ENCODE assay signal across 8 cellular contexts in the genomic region with DNA sequence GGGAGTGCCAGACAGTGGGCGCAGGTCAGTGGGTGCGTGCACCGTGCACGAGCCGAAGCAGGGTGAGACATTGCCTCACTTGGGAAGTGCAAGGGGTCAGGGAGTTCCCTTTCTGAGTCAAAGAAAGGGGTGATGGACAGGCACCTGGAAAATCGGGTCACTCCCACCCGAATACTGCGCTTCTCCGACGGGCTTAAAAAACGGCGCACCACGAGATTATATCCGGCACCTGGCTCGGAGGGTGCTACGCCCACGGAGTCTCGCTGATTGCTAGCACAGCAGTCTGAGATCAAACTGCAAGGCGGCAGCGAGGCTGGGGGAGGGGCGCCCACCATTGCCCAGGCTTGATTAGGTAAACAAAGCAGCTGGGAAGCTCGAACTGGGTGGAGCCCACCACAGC. TPM values are rescaled to one million over a fixed set of nuclear protein-coding genes. Genes with fewer than 3 reads are reported as not detected.
DNase-seq lines count a peak whose midpoint lies in the region; FAIRE-seq and TF ChIP-seq lines count a peak whose summit lies in the region.
"Not testable (repeated sequence)": the region's sequence is repeated elsewhere in the genome, so short reads cannot be mapped to it uniquely, and the experiment has no call there.

No MANE protein-coding gene starts in this region.

- not testable (repeated sequence) for H3K14ac ChIP-seq in H1 (ENCODE audit: insufficient read length)

- not testable (repeated sequence) for H2AK5ac ChIP-seq in H1 (ENCODE audit: low read depth, low read length)

- 2% methylated on average over 18 of the region's 22 CpGs for WGBS in HUES64
- WGBS in H1 (ENCODE audit: extremely low coverage in 1 of 2, insufficient coverage in 1 of 2, insufficient read length in 1 of 2, insufficient replicate concordance in 2 of 2, low coverage in 1 of 2, low lambda C conversion rate in 2 of 2, missing lambda C conversion rate in 1 of 2), 2 experiments = 6% methylated on average over 18 of the region's 22 CpGs; no CpG with 5 or more reads in 1 of the 2 experiments
- WGBS in iPS DF 6.9 (ENCODE audit: insufficient coverage, insufficient read length) = no CpG with 5 or more reads among the region's 22 CpGs

- H2BK120ac ChIP-seq in H1 (replicated peaks; ENCODE audit: low read depth, low read length) = not testable (repeated sequence)

- H3K56ac ChIP-seq in H1 (replicated peaks; ENCODE audit: insufficient read length, low read depth, low read length) = not testable (repeated sequence)

- H3K27ac Mint-ChIP-seq in Calu3 (ENCODE audit: unreplicated experiment); activated CD4-positive, alpha-beta memory T cell treated with anti-CD3 and anti-CD28 coated beads for 36 hours; activated naive CD8-positive, alpha-beta T cell treated with anti-CD3 and anti-CD28 coated beads for 36 hours; stimulated activated naive CD8-positive, alpha-beta T cell treated with anti-CD3 and anti-CD28 coated beads, Interleukin-15, Interleukin-2, amounts not matched to agents 100 ng/mL and 50 ng/mL, for 24 hours: not testable (repeated sequence)
- peak overlapping the region; percentile 69 for H3K27ac Mint-ChIP-seq in nephron progenitor cell

- not testable (repeated sequence) for H3K27ac ChIP-seq in HUES64 (ENCODE audit: low read depth, low read length); H1 (ENCODE audit: low read depth, low read length); iPS DF 6.9 (ENCODE audit: low read length)

- H2BK5ac ChIP-seq in H1 (ENCODE audit: low read depth, low read length) = not testable (repeated sequence)

- not testable (repeated sequence) for FAIRE-seq in H1 (lab: Jason Lieb, UNC)

- H2AFZ ChIP-seq in H1 (ENCODE audit: low read length) = peak overlapping the region; percentile 81; the same call in 1 of the 2 replicates

- not testable (repeated sequence) for H3K9me3 ChIP-seq in HUES64 (ENCODE audit: insufficient read depth, low read depth, low read length); H1 (ENCODE audit: insufficient read depth in 2 of 2, low read depth in 1 of 2, low read length in 1 of 2); iPS DF 6.9 (ENCODE audit: control insufficient read depth, insufficient read depth, low read length)

- H3K23me2 ChIP-seq in H1 (ENCODE audit: low read depth, low read length) = not testable (repeated sequence)

- H4K20me1 ChIP-seq in H1 (replicated peaks in 1 of 2; ENCODE audit: control insufficient read depth in 1 of 2, insufficient read depth in 2 of 2, low read length in 2 of 2) = not testable (repeated sequence)

- not testable (repeated sequence) for H3K4me1 Mint-ChIP-seq in Calu3 (ENCODE audit: low read depth, unreplicated experiment); activated CD4-positive, alpha-beta memory T cell treated with anti-CD3 and anti-CD28 coated beads for 36 hours (ENCODE audit: low read depth); activated naive CD8-positive, alpha-beta T cell treated with anti-CD3 and anti-CD28 coated beads for 36 hours; stimulated activated naive CD8-positive, alpha-beta T cell treated with anti-CD3 and anti-CD28 coated beads, Interleukin-15, Interleukin-2, amounts not matched to agents 100 ng/mL and 50 ng/mL, for 24 hours (ENCODE audit: low read depth)
- peaks cover 16% of the 10 kb centered on the region for H3K4me1 Mint-ChIP-seq in nephron progenitor cell

- not testable (repeated sequence) for H3K4ac ChIP-seq in H1 (replicated peaks; ENCODE audit: insufficient read length, low read depth, low read length)

- not testable (repeated sequence) for H3K27me3 ChIP-seq in HUES64 (ENCODE audit: insufficient read depth, low read length); H1 (replicated peaks in 1 of 4; ENCODE audit: control insufficient read depth in 3 of 4, extremely low read depth in 1 of 4, insufficient read depth in 3 of 4, low read length in 3 of 4); iPS DF 6.9 (ENCODE audit: control insufficient read depth, insufficient read depth, low read length)

- H2BK15ac ChIP-seq in H1 (ENCODE audit: low read length) = not testable (repeated sequence)

- H3K4me3 ChIP-seq in HUES64 (ENCODE audit: low read length) (peak overlapping the region; percentile 61), H1 (ENCODE audit: extremely low read depth in 1 of 4, insufficient read depth in 2 of 4, low read depth in 3 of 4, low read length in 4 of 4) (peak overlapping the region in 3 of 4 experiments; percentile 33 to 52 (median 47); a peak in 7 of 8 replicates), iPS DF 6.9 (ENCODE audit: low read length) (peak overlapping the region; percentile 32; the same call in 1 of the 2 replicates)

- not testable (repeated sequence) for TF ChIP-seq POLR2A in H1 (IDR thresholded peaks at IDR 0.05; ENCODE audit: control extremely low read depth in 1 of 2, low read depth in 2 of 2, low read length in 2 of 2)

- H4K8ac ChIP-seq in H1 (ENCODE audit: extremely low read depth, insufficient read depth, low read length) = not testable (repeated sequence)

- not testable (repeated sequence) for H3K23ac ChIP-seq in H1 (ENCODE audit: insufficient read length)

- not testable (repeated sequence) for H3K9me3 Mint-ChIP-seq in Calu3 (ENCODE audit: low read depth, unreplicated experiment); activated CD4-positive, alpha-beta memory T cell treated with anti-CD3 and anti-CD28 coated beads for 36 hours; activated naive CD8-positive, alpha-beta T cell treated with anti-CD3 and anti-CD28 coated beads for 36 hours; stimulated activated naive CD8-positive, alpha-beta T cell treated with anti-CD3 and anti-CD28 coated beads, Interleukin-15, Interleukin-2, amounts not matched to agents 100 ng/mL and 50 ng/mL, for 24 hours
- H3K9me3 Mint-ChIP-seq in nephron progenitor cell = peaks cover 34% of the 10 kb centered on the region

- H3K9ac ChIP-seq in HUES64 (ENCODE audit: low read depth, low read length) = peak overlapping the region; percentile 58
- H3K9ac ChIP-seq in H1 (replicated peaks in 1 of 4; ENCODE audit: extremely low read depth in 1 of 4, low read depth in 3 of 4, low read length in 3 of 4) = peak overlapping the region in 1 of 4 experiments; percentile 19; a peak in 1 of 7 replicates

- not testable (repeated sequence) for DNase-seq in Calu3; activated CD4-positive, alpha-beta memory T cell treated with anti-CD3 and anti-CD28 coated beads for 36 hours; activated naive CD8-positive, alpha-beta T cell treated with anti-CD3 and anti-CD28 coated beads for 36 hours; iPS DF 6.9 (ENCODE audit: low read depth, low spot score); nephron progenitor cell
- peak in 1 of 2 experiments; percentile 69 for DNase-seq in H1 (ENCODE audit: low read depth in 1 of 2, low spot score in 2 of 2)

- H3K18ac ChIP-seq in H1 (ENCODE audit: extremely low read depth, low read length) = not testable (repeated sequence)

- POLR2A ChIA-PET in activated CD4-positive, alpha-beta memory T cell treated with anti-CD3 and anti-CD28 coated beads for 36 hours (lab: Charles Lee); H1 (lab: Charles Lee; ENCODE audit: partially characterized antibody): not testable (repeated sequence)

- TF ChIP-seq CTCF in Calu3 (IDR thresholded peaks at IDR 0.05; ENCODE audit: unreplicated experiment); H1 (IDR thresholded peaks at IDR 0.05; ENCODE audit: control extremely low read depth in 1 of 3, insufficient read depth in 1 of 3, low read depth in 1 of 3, low read length in 3 of 3); nephron progenitor cell (IDR thresholded peaks at IDR 0.05): not testable (repeated sequence)

- not testable (repeated sequence) for H3K36me3 ChIP-seq in HUES64 (ENCODE audit: insufficient read depth, low read length); H1 (ENCODE audit: control insufficient read depth in 2 of 4, insufficient read depth in 4 of 4, low read length in 3 of 4); iPS DF 6.9 (ENCODE audit: control insufficient read depth, insufficient read depth, low read length)

- not testable (repeated sequence) for H3K79me2 ChIP-seq in H1 (ENCODE audit: control insufficient read depth in 1 of 2, insufficient read depth in 2 of 2, low read length in 2 of 2)

- BruUV-seq in Calu3 (replicated peaks; lab: Mats Ljungman, UMichigan) = not testable (repeated sequence)

- not testable (repeated sequence) for H2BK12ac ChIP-seq in H1 (ENCODE audit: low read depth, low read length)

- not testable (repeated sequence) for TF ChIP-seq EP300 in H1 (IDR thresholded peaks at IDR 0.05; ENCODE audit: borderline replicate concordance in 1 of 2, low read depth in 2 of 2, low read length in 2 of 2)

- H3K36me3 Mint-ChIP-seq in Calu3 (ENCODE audit: insufficient read depth, unreplicated experiment); activated CD4-positive, alpha-beta memory T cell treated with anti-CD3 and anti-CD28 coated beads for 36 hours; activated naive CD8-positive, alpha-beta T cell treated with anti-CD3 and anti-CD28 coated beads for 36 hours; stimulated activated naive CD8-positive, alpha-beta T cell treated with anti-CD3 and anti-CD28 coated beads, Interleukin-15, Interleukin-2, amounts not matched to agents 100 ng/mL and 50 ng/mL, for 24 hours (ENCODE audit: low read depth): not testable (repeated sequence)
- H3K36me3 Mint-ChIP-seq in nephron progenitor cell (ENCODE audit: low read depth) = peaks cover 12% of the 10 kb centered on the region

- H3K4me3 Mint-ChIP-seq in Calu3 (ENCODE audit: low read depth, unreplicated experiment) = peak overlapping the region; percentile 66
- H3K4me3 Mint-ChIP-seq in activated CD4-positive, alpha-beta memory T cell treated with anti-CD3 and anti-CD28 coated beads for 36 hours = peak overlapping the region; percentile 30
- peak overlapping the region; percentile 53 for H3K4me3 Mint-ChIP-seq in activated naive CD8-positive, alpha-beta T cell treated with anti-CD3 and anti-CD28 coated beads for 36 hours
- peak overlapping the region; percentile 79 for H3K4me3 Mint-ChIP-seq in nephron progenitor cell
- H3K4me3 Mint-ChIP-seq in stimulated activated naive CD8-positive, alpha-beta T cell treated with anti-CD3 and anti-CD28 coated beads, Interleukin-15, Interleukin-2, amounts not matched to agents 100 ng/mL and 50 ng/mL, for 24 hours = peak overlapping the region; percentile 57

- intact Hi-C loops in Calu3 (cut with micrococcal nuclease; ENCODE audit: unreplicated experiment) = loop anchor here (10.0 kb wide), 1 partner anchor 627 kb away; no protein-coding TSS in a partner anchor
- intact Hi-C loops in activated CD4-positive, alpha-beta memory T cell treated with anti-CD3 and anti-CD28 coated beads for 36 hours (cut with micrococcal nuclease) = not testable (repeated sequence)

- H3K79me1 ChIP-seq in H1 (ENCODE audit: low read depth, low read length) = not testable (repeated sequence)

- CTCF ChIA-PET in Calu3 (lab: Charles Lee) = not testable (repeated sequence)
- CTCF ChIA-PET in activated CD4-positive, alpha-beta memory T cell treated with anti-CD3 and anti-CD28 coated beads for 36 hours (lab: Charles Lee) = interaction anchor here (1.0 kb wide), 1 partner anchor 9 kb away, joined by 5 read pairs; no protein-coding TSS in a partner anchor
- CTCF ChIA-PET in H1 (lab: Charles Lee; ENCODE audit: partially characterized antibody) = interaction anchor here (1.1 to 1.9 kb wide), 3 partner anchors 10 to 322 kb away, joined by 3 to 7 read pairs (median 5); no protein-coding TSS in a partner anchor

- H3K4me1 ChIP-seq in HUES64 (ENCODE audit: insufficient read depth, low read length); H1 (replicated peaks in 1 of 4; ENCODE audit: control insufficient read depth in 3 of 4, insufficient read depth in 4 of 4, low read length in 3 of 4); iPS DF 6.9 (ENCODE audit: control insufficient read depth, insufficient read depth, low read length): not testable (repeated sequence)

- H2BK20ac ChIP-seq in H1 (ENCODE audit: low read length) = not testable (repeated sequence)

- H4K5ac ChIP-seq in H1 (ENCODE audit: insufficient read length, low read depth, low read length) = not testable (repeated sequence)

- H3K27me3 Mint-ChIP-seq in Calu3 (ENCODE audit: unreplicated experiment); nephron progenitor cell (ENCODE audit: low read depth, poor library complexity): not testable (repeated sequence)
- peaks cover 37% of the 10 kb centered on the region for H3K27me3 Mint-ChIP-seq in activated CD4-positive, alpha-beta memory T cell treated with anti-CD3 and anti-CD28 coated beads for 36 hours
- H3K27me3 Mint-ChIP-seq in activated naive CD8-positive, alpha-beta T cell treated with anti-CD3 and anti-CD28 coated beads for 36 hours = peaks cover 27% of the 10 kb centered on the region
- peaks cover 39% of the 10 kb centered on the region for H3K27me3 Mint-ChIP-seq in stimulated activated naive CD8-positive, alpha-beta T cell treated with anti-CD3 and anti-CD28 coated beads, Interleukin-15, Interleukin-2, amounts not matched to agents 100 ng/mL and 50 ng/mL, for 24 hours

- peak overlapping the region; percentile 9 to 64; a peak in 3 of 4 replicates for H3K4me2 ChIP-seq in H1 (ENCODE audit: insufficient read depth in 1 of 2, low read depth in 2 of 2, low read length in 2 of 2)

- not testable (repeated sequence) for TF ChIP-seq RAD21 in H1 (IDR thresholded peaks at IDR 0.05 in 1 of 2, conservative IDR thresholded peaks at IDR 0.05 in 1 of 2; ENCODE audit: low read depth in 2 of 2, low read length in 2 of 2)

- H4K91ac ChIP-seq in H1 (replicated peaks; ENCODE audit: insufficient read length, low read length) = not testable (repeated sequence)

RNA-seq across cellular contexts. Expression of gene TSPAN2, which starts 58.6 kb away (rescaled TPM):
- 6.0 and 7.7 TPM in 2 replicates for total RNA-seq in Calu3 (2022)
- 12.7 TPM for polyA plus RNA-seq in HUES64 (2013, experiment 1 of 2)
- polyA plus RNA-seq in HUES64 (2013, experiment 2 of 2) = 13.5 TPM
- total RNA-seq in activated CD4-positive, alpha-beta memory T cell treated with anti-CD3 and anti-CD28 coated beads for 36 hours = 1 to 10 TPM; 2.5 to 2.7 TPM
- total RNA-seq in activated naive CD8-positive, alpha-beta T cell treated with anti-CD3 and anti-CD28 coated beads for 36 hours = under 1 TPM; 0.16 to 0.26 TPM
- 13.0 and 14.2 TPM in 2 replicates for total RNA-seq in H1 (2021; fragmentation: NEBNext Ultra II Directional; extraction: Animal tissue kit (Norgen Biotek cat#: 25700))
- 7.4 and 9.5 TPM in 2 replicates for polyA plus RNA-seq in H1 (2011; rRNA removed)
- polyA plus RNA-seq in H1 (2011; cell fraction: cytosol; rRNA removed) = 9.8 TPM
- 7.4 TPM for polyA plus RNA-seq in H1 (2011; cell fraction: nucleus; rRNA removed)
- 10.9 to 16.1 TPM (median 14.7 TPM) in 4 replicates for polyA plus RNA-seq in H1 (2012, experiment 1 of 2)
- polyA plus RNA-seq in H1 (2012, experiment 2 of 2) = 0.64 TPM
- polyA plus RNA-seq in H1 (2013, experiment 1 of 2) = 10.9 TPM
- polyA plus RNA-seq in H1 (2013, experiment 2 of 2) = 11.1 TPM
- polyA minus RNA-seq in H1 (2011; rRNA and poly(A)+ RNA removed) = 6.3 and 13.5 TPM in 2 replicates
- polyA minus RNA-seq in H1 (2011; cell fraction: cytosol; rRNA and poly(A)+ RNA removed) = 3.7 TPM
- polyA minus RNA-seq in H1 (2011; cell fraction: nucleus; rRNA and poly(A)+ RNA removed) = 14.7 TPM
